Comparison of ENCODE assay signal across 15 cellular contexts in genomic region chr6:155351273-155352129, GRCh38. TPM values are rescaled to one million over a fixed set of nuclear protein-coding genes. Genes with fewer than 3 reads are reported as not detected.
DNase-seq lines count a peak whose midpoint lies in the region; ATAC-seq, FAIRE-seq and TF ChIP-seq lines count a peak whose summit lies in the region.
"Had no signal": no experiment of that assay in that cellular context is flagged by ENCODE, and none has a peak within 500 bp of the region (broad histone marks: within the 10 kb centered on the region; RNA-seq: fewer than 3 reads in every experiment).

No MANE protein-coding gene starts in this region.

- H3K27ac Mint-ChIP-seq in glutamatergic neuron (ENCODE audit: unreplicated experiment): no peak overlapping the region
- H3K27ac Mint-ChIP-seq: CD14-positive monocyte had no signal

- H3K4me3 Mint-ChIP-seq in glutamatergic neuron (ENCODE audit: unreplicated experiment): no peak overlapping the region
- H3K4me3 Mint-ChIP-seq: CD14-positive monocyte; central memory CD8-positive, alpha-beta T cell had no signal

- no peak for TF ChIP-seq CTCF in glutamatergic neuron (IDR thresholded peaks at IDR 0.05; ENCODE audit: partially characterized antibody, unreplicated experiment)

- peak; percentile 95 for ATAC-seq in GM18505 (IDR thresholded peaks at IDR 0.05; ENCODE audit: unreplicated experiment)
- ATAC-seq in GM19468 (IDR thresholded peaks at IDR 0.05; ENCODE audit: extremely low read depth, unreplicated experiment): peak; percentile 96
- peak; percentile 96 for ATAC-seq in HG02943 (IDR thresholded peaks at IDR 0.05; ENCODE audit: low read depth, unreplicated experiment)
- ATAC-seq in HG03575 (IDR thresholded peaks at IDR 0.05; ENCODE audit: extremely low read depth, insufficient number of reproducible peaks, low FRiP score, unreplicated experiment): peak; percentile 98

- H3K4me1 Mint-ChIP-seq in glutamatergic neuron (ENCODE audit: low read depth, unreplicated experiment): no peaks in the 10 kb centered on the region
- H3K4me1 Mint-ChIP-seq: CD14-positive monocyte; central memory CD8-positive, alpha-beta T cell had no signal

- no peak for FAIRE-seq in frontal cortex (lab: Jason Lieb, UNC)

- no peak for DNase-seq in frontal cortex (ENCODE audit: low spot score in 2 of 2)
- no peak for DNase-seq in substantia nigra (lab: John Stamatoyannopoulos, UW)
- DNase-seq in glutamatergic neuron: no peak
- DNase-seq in NCI-H1436 treated with DMSO at 0.1 percent for 48 hours (lab: John Stamatoyannopoulos, UW): no peak
- DNase-seq: activated effector memory CD4-positive, alpha-beta T cell treated with Interleukin-2 at 50 U/mL for 16 hours; left ventricle myocardium inferior; NCI-H2107; nucleus accumbens; stimulated activated CD4-positive, alpha-beta T cell treated with anti-CD3 and anti-CD28 coated beads, Interleukin-1b, Interleukin-23, amount 100 ng/mL, for 48 hours had no signal

- H3K9me3 Mint-ChIP-seq in glutamatergic neuron (ENCODE audit: unreplicated experiment): peaks cover 10% of the 10 kb centered on the region

- H3K36me3 Mint-ChIP-seq in glutamatergic neuron (ENCODE audit: unreplicated experiment): peaks cover 13% of the 10 kb centered on the region
- H3K36me3 Mint-ChIP-seq: CD14-positive monocyte had no signal

- no peak overlapping the region for H3K27ac ChIP-seq in substantia nigra (ENCODE audit: low read depth, low read length, poor library complexity, severe bottlenecking)
- H3K27ac ChIP-seq: left ventricle myocardium inferior had no signal

- TF ChIP-seq POLR2A in GM18505 (IDR thresholded peaks at IDR 0.05; ENCODE audit: borderline replicate concordance, extremely low read depth, insufficient read depth, insufficient read length): no peak

- H3K27me3 Mint-ChIP-seq in glutamatergic neuron (ENCODE audit: unreplicated experiment): peaks cover 2% of the 10 kb centered on the region

RNA-seq across cellular contexts. Expression of gene TFB1M, which starts 37.2 kb away (rescaled TPM):
- total RNA-seq in frontal cortex: 12.6 TPM
- total RNA-seq in glutamatergic neuron (ENCODE audit: unreplicated experiment): 36.8 TPM
